1 cellular context compared by ENCODE assay signal in genomic region chr21:42429856-42430255, GRCh38.
TF ChIP-seq lines count a peak whose summit lies in the region.

No MANE protein-coding gene starts in this region.

TF ChIP-seq in GM12878, 131 proteins besides CTCF, POLR2A, EP300 and RAD21:
- peak; percentile 75 for TF ChIP-seq REST (IDR thresholded peaks at IDR 0.05; ENCODE audit: low read depth, low read length)
- no peak for TF ChIP-seq EZH2 (IDR thresholded peaks at IDR 0.05; ENCODE audit: borderline replicate concordance, control insufficient read depth, low read depth, low read length)
